In the genomic region with DNA sequence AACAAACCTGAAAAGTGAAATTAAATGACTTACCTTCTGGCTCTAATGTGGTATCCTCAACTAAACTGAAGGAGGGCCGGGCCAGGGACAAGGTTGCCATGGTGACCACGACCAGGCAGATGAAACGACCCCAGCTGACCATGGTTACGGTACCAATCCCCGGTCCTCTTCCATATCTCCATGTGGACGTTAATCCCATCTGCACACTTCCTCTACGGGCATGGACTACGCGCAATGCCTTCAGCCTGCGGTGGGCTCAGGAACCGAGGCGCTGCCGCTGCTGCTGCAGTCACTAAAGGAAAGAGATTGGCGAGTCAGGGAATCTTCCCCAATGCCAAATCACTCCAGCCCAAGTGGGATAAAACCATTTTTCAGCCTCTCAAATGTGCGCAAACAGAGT, we compare ENCODE assay signal across 18 cellular contexts. TPM values are rescaled to one million over a fixed set of nuclear protein-coding genes. Genes with fewer than 3 reads are reported as not detected.
DNase-seq lines count a peak whose midpoint lies in the region; TF ChIP-seq lines count a peak whose summit lies in the region.
"Had no signal": no experiment of that assay in that cellular context is flagged by ENCODE, and none has a peak within 500 bp of the region (broad histone marks: within the 10 kb centered on the region; RNA-seq: fewer than 3 reads in every experiment).

No MANE protein-coding gene starts in this region.

- peaks cover 33% of the 10 kb centered on the region for H3K36me3 ChIP-seq in NT2/D1 (ENCODE audit: insufficient read depth, insufficient read length, low read length)

- in situ Hi-C loops in KBM-7 (cut with MboI; ENCODE audit: low pct_unique_long_range_greater_than_20kb, low sequenced_read_pairs), result no loop called here

- intact Hi-C loops in dorsolateral prefrontal cortex (cut with DNase I), result loop anchor here (5.0 to 10.0 kb wide), 2 partner anchors 56 to 289 kb away; no protein-coding TSS in a partner anchor

- H3K9me3 ChIP-seq in NT2/D1 (ENCODE audit: insufficient read depth, low read length), result peaks cover 12% of the 10 kb centered on the region; the same call in 1 of the 2 replicates

- DNase-seq in NT2/D1 (ENCODE audit: low read depth, low spot score), result no peak
- peak in 1 of 10 donors; percentile 27 for DNase-seq in dorsolateral prefrontal cortex
- DNase-seq in substantia nigra (lab: John Stamatoyannopoulos, UW), result no peak
- no peak for DNase-seq in NCI-H1105 (lab: John Stamatoyannopoulos, UW)
- DNase-seq in NCI-H226, result no peak
- DNase-seq in KBM-7, result no peak
- DNase-seq: amniotic stem cell, cerebellar nuclear complex, DND-41, HFFc6, NCI-H1048, NCI-H526, OCI-M1, right cardiac atrium, SHP77 treated with DMSO at 0.1 percent for 48 hours, T-helper 1 cell had no signal

- H3K4me1 ChIP-seq in NT2/D1 (ENCODE audit: insufficient read depth, insufficient read length), result peaks cover 14% of the 10 kb centered on the region

- H3K9ac ChIP-seq in NT2/D1 (ENCODE audit: insufficient read length, low read depth), result peak overlapping the region; percentile 56

- H3K4me3 ChIP-seq in NT2/D1 (ENCODE audit: insufficient read length, low read depth), result peak overlapping the region; percentile 2
- H3K4me3 ChIP-seq in dorsolateral prefrontal cortex, result peak overlapping the region in 57 of 59 donors; percentile 3 to 88 (median 74)

- no peak for TF ChIP-seq CTCF in dorsolateral prefrontal cortex (IDR thresholded peaks at IDR 0.05 in 54 of 56, conservative IDR thresholded peaks at IDR 0.05 in 2 of 56; ENCODE audit: low read depth in 1 of 56, partially characterized antibody in 56 of 56)

- H3K27ac ChIP-seq in dorsolateral prefrontal cortex (peak overlapping the region; percentile 43 to 99 (median 96)), layer of hippocampus (ENCODE audit: low read depth, low read length) (peak overlapping the region; percentile 96), substantia nigra (ENCODE audit: low read depth, low read length, poor library complexity, severe bottlenecking) (peak overlapping the region; percentile 88)

- H3K27me3 ChIP-seq in NT2/D1 (ENCODE audit: insufficient read depth, insufficient read length) (no peaks in the 10 kb centered on the region), dorsolateral prefrontal cortex (peaks cover 0 to 24% (median 2%) of the 10 kb centered on the region in 45 donors), layer of hippocampus (ENCODE audit: control insufficient read depth, insufficient read depth, low read length) (peaks cover 2% of the 10 kb centered on the region)

RNA-seq across cellular contexts. Expression of a gene that starts 4.6 kb away (rescaled TPM):
- total RNA-seq in dorsolateral prefrontal cortex, result 100 to 1,000 TPM in 94 of 120 experiments, 10 to 100 TPM in 26; 69.8 to 487 (median 136) TPM
- total RNA-seq: HFFc6, mononuclear cell had no signal
